ENCODE assay signal across 1 cellular context in the genomic region with DNA sequence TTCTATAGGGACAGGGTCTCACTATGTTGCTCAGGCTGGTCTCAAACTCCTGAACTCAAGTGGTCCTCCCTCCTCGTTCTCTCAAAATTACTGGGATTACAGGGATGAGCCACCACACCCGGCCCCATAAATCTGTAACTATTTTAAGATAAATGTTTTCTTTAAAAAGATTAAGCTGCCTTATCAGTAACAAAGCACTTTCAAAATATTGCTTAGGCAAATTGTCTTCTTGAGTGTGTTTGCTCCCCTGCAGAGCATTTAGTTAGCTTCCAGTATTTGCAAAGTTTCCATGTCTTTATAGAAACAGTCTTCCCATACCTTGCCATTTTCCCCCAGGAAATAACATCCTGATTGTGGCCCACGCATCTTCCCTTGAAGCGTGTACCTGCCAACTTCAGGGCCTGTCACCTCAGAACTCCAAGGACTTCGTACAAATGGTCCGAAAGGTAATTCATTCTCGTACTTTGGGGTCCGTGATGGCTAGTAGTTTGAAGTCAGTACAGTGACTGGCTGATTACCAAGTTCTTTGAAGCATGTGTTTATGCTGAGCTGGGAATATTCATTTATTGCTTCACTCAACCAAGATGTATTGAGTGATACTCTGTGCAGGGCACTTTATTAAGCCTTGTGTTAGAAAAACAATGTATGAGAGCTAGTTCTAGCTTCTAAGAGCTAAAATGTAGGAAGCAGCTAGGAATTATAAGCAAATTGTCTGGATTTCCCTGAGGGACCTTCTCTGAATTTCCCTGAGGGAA.
TF ChIP-seq lines count a peak whose summit lies in the region.

No MANE protein-coding gene starts in this region.

TF ChIP-seq in GM12878, 131 proteins besides CTCF, POLR2A, EP300 and RAD21 (continued from another document):
- TF ChIP-seq MYB (IDR thresholded peaks at IDR 0.05; ENCODE audit: borderline replicate concordance, low read depth, low read length) (no peak), PAX5 (IDR thresholded peaks at IDR 0.05; ENCODE audit: borderline replicate concordance, low read depth, low read length) (no peak), RBBP5 (conservative IDR thresholded peaks at IDR 0.05) (no peak), PML (IDR thresholded peaks at IDR 0.05; ENCODE audit: low read length) (no peak), HCFC1 (IDR thresholded peaks at IDR 0.05; ENCODE audit: low read length) (no peak), SMAD5 (IDR thresholded peaks at IDR 0.05; ENCODE audit: low read depth) (no peak), SMAD1 (IDR thresholded peaks at IDR 0.05; ENCODE audit: low read depth, partially characterized antibody) (no peak), CREM (IDR thresholded peaks at IDR 0.05; ENCODE audit: low read depth) (no peak), IKZF1 (conservative IDR thresholded peaks at IDR 0.05) (no peak), BCL11A (IDR thresholded peaks at IDR 0.05; ENCODE audit: low read depth, low read length) (no peak)
- TF ChIP-seq, protein P1, sequence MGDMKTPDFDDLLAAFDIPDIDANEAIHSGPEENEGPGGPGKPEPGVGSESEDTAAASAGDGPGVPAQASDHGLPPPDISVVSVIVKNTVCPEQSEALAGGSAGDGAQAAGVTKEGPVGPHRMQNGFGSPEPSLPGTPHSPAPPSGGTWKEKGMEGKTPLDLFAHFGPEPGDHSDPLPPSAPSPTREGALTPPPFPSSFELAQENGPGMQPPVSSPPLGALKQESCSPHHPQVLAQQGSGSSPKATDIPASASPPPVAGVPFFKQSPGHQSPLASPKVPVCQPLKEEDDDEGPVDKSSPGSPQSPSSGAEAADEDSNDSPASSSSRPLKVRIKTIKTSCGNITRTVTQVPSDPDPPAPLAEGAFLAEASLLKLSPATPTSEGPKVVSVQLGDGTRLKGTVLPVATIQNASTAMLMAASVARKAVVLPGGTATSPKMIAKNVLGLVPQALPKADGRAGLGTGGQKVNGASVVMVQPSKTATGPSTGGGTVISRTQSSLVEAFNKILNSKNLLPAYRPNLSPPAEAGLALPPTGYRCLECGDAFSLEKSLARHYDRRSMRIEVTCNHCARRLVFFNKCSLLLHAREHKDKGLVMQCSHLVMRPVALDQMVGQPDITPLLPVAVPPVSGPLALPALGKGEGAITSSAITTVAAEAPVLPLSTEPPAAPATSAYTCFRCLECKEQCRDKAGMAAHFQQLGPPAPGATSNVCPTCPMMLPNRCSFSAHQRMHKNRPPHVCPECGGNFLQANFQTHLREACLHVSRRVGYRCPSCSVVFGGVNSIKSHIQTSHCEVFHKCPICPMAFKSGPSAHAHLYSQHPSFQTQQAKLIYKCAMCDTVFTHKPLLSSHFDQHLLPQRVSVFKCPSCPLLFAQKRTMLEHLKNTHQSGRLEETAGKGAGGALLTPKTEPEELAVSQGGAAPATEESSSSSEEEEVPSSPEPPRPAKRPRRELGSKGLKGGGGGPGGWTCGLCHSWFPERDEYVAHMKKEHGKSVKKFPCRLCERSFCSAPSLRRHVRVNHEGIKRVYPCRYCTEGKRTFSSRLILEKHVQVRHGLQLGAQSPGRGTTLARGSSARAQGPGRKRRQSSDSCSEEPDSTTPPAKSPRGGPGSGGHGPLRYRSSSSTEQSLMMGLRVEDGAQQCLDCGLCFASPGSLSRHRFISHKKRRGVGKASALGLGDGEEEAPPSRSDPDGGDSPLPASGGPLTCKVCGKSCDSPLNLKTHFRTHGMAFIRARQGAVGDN (IDR thresholded peaks at IDR 0.05) = no peak
- TF ChIP-seq, protein P2, sequence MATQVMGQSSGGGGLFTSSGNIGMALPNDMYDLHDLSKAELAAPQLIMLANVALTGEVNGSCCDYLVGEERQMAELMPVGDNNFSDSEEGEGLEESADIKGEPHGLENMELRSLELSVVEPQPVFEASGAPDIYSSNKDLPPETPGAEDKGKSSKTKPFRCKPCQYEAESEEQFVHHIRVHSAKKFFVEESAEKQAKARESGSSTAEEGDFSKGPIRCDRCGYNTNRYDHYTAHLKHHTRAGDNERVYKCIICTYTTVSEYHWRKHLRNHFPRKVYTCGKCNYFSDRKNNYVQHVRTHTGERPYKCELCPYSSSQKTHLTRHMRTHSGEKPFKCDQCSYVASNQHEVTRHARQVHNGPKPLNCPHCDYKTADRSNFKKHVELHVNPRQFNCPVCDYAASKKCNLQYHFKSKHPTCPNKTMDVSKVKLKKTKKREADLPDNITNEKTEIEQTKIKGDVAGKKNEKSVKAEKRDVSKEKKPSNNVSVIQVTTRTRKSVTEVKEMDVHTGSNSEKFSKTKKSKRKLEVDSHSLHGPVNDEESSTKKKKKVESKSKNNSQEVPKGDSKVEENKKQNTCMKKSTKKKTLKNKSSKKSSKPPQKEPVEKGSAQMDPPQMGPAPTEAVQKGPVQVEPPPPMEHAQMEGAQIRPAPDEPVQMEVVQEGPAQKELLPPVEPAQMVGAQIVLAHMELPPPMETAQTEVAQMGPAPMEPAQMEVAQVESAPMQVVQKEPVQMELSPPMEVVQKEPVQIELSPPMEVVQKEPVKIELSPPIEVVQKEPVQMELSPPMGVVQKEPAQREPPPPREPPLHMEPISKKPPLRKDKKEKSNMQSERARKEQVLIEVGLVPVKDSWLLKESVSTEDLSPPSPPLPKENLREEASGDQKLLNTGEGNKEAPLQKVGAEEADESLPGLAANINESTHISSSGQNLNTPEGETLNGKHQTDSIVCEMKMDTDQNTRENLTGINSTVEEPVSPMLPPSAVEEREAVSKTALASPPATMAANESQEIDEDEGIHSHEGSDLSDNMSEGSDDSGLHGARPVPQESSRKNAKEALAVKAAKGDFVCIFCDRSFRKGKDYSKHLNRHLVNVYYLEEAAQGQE (IDR thresholded peaks at IDR 0.05; ENCODE audit: low read depth, low read length) = no peak
- TF ChIP-seq, protein P3, sequence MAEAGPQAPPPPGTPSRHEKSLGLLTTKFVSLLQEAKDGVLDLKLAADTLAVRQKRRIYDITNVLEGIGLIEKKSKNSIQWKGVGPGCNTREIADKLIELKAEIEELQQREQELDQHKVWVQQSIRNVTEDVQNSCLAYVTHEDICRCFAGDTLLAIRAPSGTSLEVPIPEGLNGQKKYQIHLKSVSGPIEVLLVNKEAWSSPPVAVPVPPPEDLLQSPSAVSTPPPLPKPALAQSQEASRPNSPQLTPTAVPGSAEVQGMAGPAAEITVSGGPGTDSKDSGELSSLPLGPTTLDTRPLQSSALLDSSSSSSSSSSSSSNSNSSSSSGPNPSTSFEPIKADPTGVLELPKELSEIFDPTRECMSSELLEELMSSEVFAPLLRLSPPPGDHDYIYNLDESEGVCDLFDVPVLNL (IDR thresholded peaks at IDR 0.05; ENCODE audit: low read depth, low read length) = no peak
- TF ChIP-seq, protein P4, sequence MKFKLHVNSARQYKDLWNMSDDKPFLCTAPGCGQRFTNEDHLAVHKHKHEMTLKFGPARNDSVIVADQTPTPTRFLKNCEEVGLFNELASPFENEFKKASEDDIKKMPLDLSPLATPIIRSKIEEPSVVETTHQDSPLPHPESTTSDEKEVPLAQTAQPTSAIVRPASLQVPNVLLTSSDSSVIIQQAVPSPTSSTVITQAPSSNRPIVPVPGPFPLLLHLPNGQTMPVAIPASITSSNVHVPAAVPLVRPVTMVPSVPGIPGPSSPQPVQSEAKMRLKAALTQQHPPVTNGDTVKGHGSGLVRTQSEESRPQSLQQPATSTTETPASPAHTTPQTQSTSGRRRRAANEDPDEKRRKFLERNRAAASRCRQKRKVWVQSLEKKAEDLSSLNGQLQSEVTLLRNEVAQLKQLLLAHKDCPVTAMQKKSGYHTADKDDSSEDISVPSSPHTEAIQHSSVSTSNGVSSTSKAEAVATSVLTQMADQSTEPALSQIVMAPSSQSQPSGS (IDR thresholded peaks at IDR 0.05; ENCODE audit: low read length) = no peak
TF ChIP-seq in GM12878: peak in this region for 0.
